9 cellular contexts compared by ENCODE assay signal in genomic region chr1:31549807-31550620, GRCh38. TPM values are rescaled to one million over a fixed set of nuclear protein-coding genes. Genes with fewer than 3 reads are reported as not detected.
A peak's percentile ranks its signal among the peaks of the same experiment; 100 is the strongest.
DNase-seq lines count a peak whose midpoint lies in the region; ATAC-seq and TF ChIP-seq lines count a peak whose summit lies in the region.
"Had no signal": no experiment of that assay in that cellular context is flagged by ENCODE, and none has a peak within 500 bp of the region (broad histone marks: within the 10 kb centered on the region; RNA-seq: fewer than 3 reads in every experiment).

No MANE protein-coding gene starts in this region.

- H3K36me3 ChIP-seq in esophagus squamous epithelium (no peaks in the 10 kb centered on the region), thyroid gland (no peaks in the 10 kb centered on the region)

- peak overlapping the region in 3 of 4 donors; percentile 18 to 42 (median 30) for H3K27ac ChIP-seq in esophagus squamous epithelium
- peak overlapping the region in 2 of 3 donors; percentile 58 to 70 for H3K27ac ChIP-seq in thyroid gland
- H3K27ac ChIP-seq: C4-2B had no signal

- TF ChIP-seq POLR2A in esophagus squamous epithelium (IDR thresholded peaks at IDR 0.05) (no peak), thyroid gland (IDR thresholded peaks at IDR 0.05) (no peak)

- ATAC-seq in GM21737 (IDR thresholded peaks at IDR 0.05; ENCODE audit: unreplicated experiment) = no peak

- peak overlapping the region; percentile 48 for H3K4me3 Mint-ChIP-seq in activated T-cell treated with anti-CD3 and anti-CD28 coated beads, Interleukin-2, amount 50 U/mL, for 24 hours

- no peak for DNase-seq in activated T-cell treated with anti-CD3 and anti-CD28 coated beads, Interleukin-2, amount 50 U/mL, for 24 hours
- DNase-seq in activated T-cell treated with anti-CD3 and anti-CD28 coated beads, Interleukin-2, amount 50 U/mL, for 1 hour = no peak
- peak; percentile 67 for DNase-seq in MV-4-11 (lab: John Stamatoyannopoulos, UW)
- no peak for DNase-seq in esophagus squamous epithelium (lab: John Stamatoyannopoulos, UW)
- DNase-seq in thyroid gland = peak; percentile 48 to 53
- no peak for DNase-seq in stimulated activated CD4-positive, alpha-beta T cell treated with anti-CD3 and anti-CD28 coated beads, Interleukin-2, amount 100 ng/mL, for 24 hours
- no peak for DNase-seq in stimulated activated CD4-positive, alpha-beta T cell treated with anti-CD3 and anti-CD28 coated beads, Interleukin-12 subunit alpha, Interleukin-12 subunit beta, amount 100 ng/mL, for 4 hours

- H3K27me3 ChIP-seq in esophagus squamous epithelium (peaks cover 0 to 33% (median 0%) of the 10 kb centered on the region in 4 donors), thyroid gland (no peaks in the 10 kb centered on the region)

- TF ChIP-seq CTCF in esophagus squamous epithelium (IDR thresholded peaks at IDR 0.05) = no peak
- TF ChIP-seq CTCF in thyroid gland (IDR thresholded peaks at IDR 0.05) = no peak

- H3K4me3 ChIP-seq in esophagus squamous epithelium (peak overlapping the region in 1 of 4 donors; percentile 53), thyroid gland (replicated peaks in 1 of 3) (no peak overlapping the region)

- peaks cover 0 to 20% (median 15%) of the 10 kb centered on the region in 3 donors for H3K4me1 ChIP-seq in esophagus squamous epithelium
- peaks cover 5 to 12% of the 10 kb centered on the region in 2 donors for H3K4me1 ChIP-seq in thyroid gland

- H3K27me3 Mint-ChIP-seq in activated T-cell treated with anti-CD3 and anti-CD28 coated beads, Interleukin-2, amount 50 U/mL, for 24 hours = peaks cover 19% of the 10 kb centered on the region

- H3K36me3 Mint-ChIP-seq in activated T-cell treated with anti-CD3 and anti-CD28 coated beads, Interleukin-2, amount 50 U/mL, for 24 hours (ENCODE audit: low read depth) = no peaks in the 10 kb centered on the region

- H3K9me3 ChIP-seq in esophagus squamous epithelium (no peaks in the 10 kb centered on the region), thyroid gland (no peaks in the 10 kb centered on the region)

- 39 to 56% methylated on average over 7 of the region's 7 CpGs for WGBS in esophagus squamous epithelium, 2 donors
- 56 to 61% methylated on average over 7 of the region's 7 CpGs for WGBS in thyroid gland, 2 donors

- peaks cover 14% of the 10 kb centered on the region for H3K4me1 Mint-ChIP-seq in activated T-cell treated with anti-CD3 and anti-CD28 coated beads, Interleukin-2, amount 50 U/mL, for 24 hours (ENCODE audit: low read depth)

- H3K27ac Mint-ChIP-seq in activated T-cell treated with anti-CD3 and anti-CD28 coated beads, Interleukin-2, amount 50 U/mL, for 24 hours = no peak overlapping the region

- no peaks in the 10 kb centered on the region for H3K9me3 Mint-ChIP-seq in activated T-cell treated with anti-CD3 and anti-CD28 coated beads, Interleukin-2, amount 50 U/mL, for 24 hours

- intact Hi-C loops in esophagus squamous epithelium (cut with DNase I) (loop anchor here (5.0 to 10.0 kb wide), 3 partner anchors 125 to 365 kb away; no protein-coding TSS in a partner anchor), thyroid gland (cut with DNase I) (loop anchor here (10.0 kb wide), 3 partner anchors 125 to 365 kb away; no protein-coding TSS in a partner anchor)

RNA-seq across cellular contexts. Expression of gene TINAGL1, which starts 26.3 kb away (rescaled TPM):
- total RNA-seq in esophagus squamous epithelium (10 to 100 TPM; 24.5 to 56.4 (median 44.6) TPM), thyroid gland (100 to 1,000 TPM; 157 to 391 (median 227) TPM)

Comparison
In these comparisons a context has a peak if more than half of its experiments do, and no peak if none do; other contexts are left out.
1. DNase-seq: peak in MV-4-11 (single experiment) and thyroid gland (2 of 2); none in activated T-cell treated with anti-CD3 and anti-CD28 coated beads, Interleukin-2, amount 50 U/mL, for 24 hours (single experiment), activated T-cell treated with anti-CD3 and anti-CD28 coated beads, Interleukin-2, amount 50 U/mL, for 1 hour (single experiment), esophagus squamous epithelium (single experiment), stimulated activated CD4-positive, alpha-beta T cell treated with anti-CD3 and anti-CD28 coated beads, Interleukin-2, amount 100 ng/mL, for 24 hours (0 of 2) and stimulated activated CD4-positive, alpha-beta T cell treated with anti-CD3 and anti-CD28 coated beads, Interleukin-12 subunit alpha, Interleukin-12 subunit beta, amount 100 ng/mL, for 4 hours (single experiment).